ENCODE assay signal across 8 cellular contexts in the genomic region with DNA sequence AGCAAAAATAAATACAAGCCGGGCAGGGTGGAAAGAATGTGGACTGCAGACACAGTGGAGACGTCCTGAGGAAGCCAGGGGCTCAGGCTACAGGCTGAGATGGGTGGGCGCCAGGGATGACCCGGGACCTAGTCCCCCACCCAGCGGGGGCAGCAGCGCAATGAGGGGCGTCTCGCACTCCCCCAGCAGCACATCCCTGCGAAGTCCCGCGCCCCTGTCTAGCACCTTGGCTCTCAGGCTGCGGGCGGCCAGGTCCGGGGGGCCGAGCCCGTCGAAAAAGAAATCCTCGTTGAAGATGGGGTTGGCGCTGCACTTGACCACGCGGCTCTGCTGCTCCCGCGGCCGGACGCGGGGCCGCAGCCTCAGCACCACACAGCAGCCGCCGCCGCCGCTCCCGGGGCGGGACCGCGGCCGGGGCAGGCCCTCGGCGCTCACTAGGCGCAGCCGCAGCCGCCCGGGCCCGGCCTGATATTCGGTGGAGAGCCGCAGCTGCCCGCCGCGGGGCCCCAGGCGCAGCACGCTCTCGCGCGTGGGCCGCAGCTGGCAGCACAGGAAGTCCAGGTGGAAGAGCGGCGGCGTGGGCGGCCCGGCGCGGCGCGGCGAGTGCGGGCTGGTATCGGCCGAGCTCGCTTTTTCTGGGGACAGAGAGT. TPM values are rescaled to one million over a fixed set of nuclear protein-coding genes. Genes with fewer than 3 reads are reported as not detected.
DNase-seq lines count a peak whose midpoint lies in the region; ATAC-seq, FAIRE-seq and TF ChIP-seq lines count a peak whose summit lies in the region.

No MANE protein-coding gene starts in this region.

- peaks cover 64% of the 10 kb centered on the region for H3K4me1 Mint-ChIP-seq in activated CD8-positive, alpha-beta T cell treated with anti-CD3 and anti-CD28 coated beads, Interleukin-2, amount 10 ng/mL, durations not matched to agents 7 days and 5 days (ENCODE audit: low read depth)
- H3K4me1 Mint-ChIP-seq in glutamatergic neuron (ENCODE audit: low read depth, unreplicated experiment) = peaks cover 4% of the 10 kb centered on the region

- peak; percentile 69 for FAIRE-seq in GM12891 (lab: Jason Lieb, UNC)

- H3K36me3 Mint-ChIP-seq in activated CD8-positive, alpha-beta T cell treated with anti-CD3 and anti-CD28 coated beads, Interleukin-2, amount 10 ng/mL, durations not matched to agents 7 days and 5 days (ENCODE audit: low read depth) = no peaks in the 10 kb centered on the region
- H3K36me3 Mint-ChIP-seq in glutamatergic neuron (ENCODE audit: unreplicated experiment) = no peaks in the 10 kb centered on the region

- peak overlapping the region; percentile 78 for H3K27ac Mint-ChIP-seq in activated CD8-positive, alpha-beta T cell treated with anti-CD3 and anti-CD28 coated beads, Interleukin-2, amount 10 ng/mL, durations not matched to agents 7 days and 5 days
- H3K27ac Mint-ChIP-seq in glutamatergic neuron (ENCODE audit: unreplicated experiment) = no peak overlapping the region

- peaks cover 12% of the 10 kb centered on the region for H3K27me3 Mint-ChIP-seq in activated CD8-positive, alpha-beta T cell treated with anti-CD3 and anti-CD28 coated beads, Interleukin-2, amount 10 ng/mL, durations not matched to agents 7 days and 5 days (ENCODE audit: low read depth)
- peaks cover 23% of the 10 kb centered on the region for H3K27me3 Mint-ChIP-seq in glutamatergic neuron (ENCODE audit: unreplicated experiment)

- POLR2A ChIA-PET in activated CD8-positive, alpha-beta T cell treated with anti-CD3 and anti-CD28 coated beads, Interleukin-2, amount 10 ng/mL, durations not matched to agents 7 days and 5 days (lab: Charles Lee) = interaction anchor here (4.0 kb wide), 1 partner anchor 9 kb away, joined by 17 read pairs; no protein-coding TSS in a partner anchor

- ATAC-seq in activated CD8-positive, alpha-beta T cell treated with anti-CD3 and anti-CD28 coated beads, Interleukin-2, amount 10 ng/mL, durations not matched to agents 7 days and 5 days = peak; percentile 35
- ATAC-seq in GM19467 (IDR thresholded peaks at IDR 0.05; ENCODE audit: unreplicated experiment) = no peak
- no peak for ATAC-seq in HG03108 (IDR thresholded peaks at IDR 0.05; ENCODE audit: unreplicated experiment)

- H3K9me3 Mint-ChIP-seq in activated CD8-positive, alpha-beta T cell treated with anti-CD3 and anti-CD28 coated beads, Interleukin-2, amount 10 ng/mL, durations not matched to agents 7 days and 5 days (ENCODE audit: insufficient read depth) = no peaks in the 10 kb centered on the region
- H3K9me3 Mint-ChIP-seq in glutamatergic neuron (ENCODE audit: unreplicated experiment) = peaks cover 6% of the 10 kb centered on the region

- DNase-seq in GM12891 (ENCODE audit: insufficient read length, low spot score) (peak; percentile 53), glutamatergic neuron (no peak), retina (peak; percentile 62), NCI-H1048 (lab: John Stamatoyannopoulos, UW) (no peak), HAP-1 (ENCODE audit: low spot score in 2 of 2) (no peak)
- no peak for DNase-seq in activated CD8-positive, alpha-beta T cell treated with anti-CD3 and anti-CD28 coated beads, Interleukin-2, amount 10 ng/mL, durations not matched to agents 7 days and 5 days

- no peak overlapping the region for H3K4me3 ChIP-seq in HAP-1

- in situ Hi-C loops in HAP-1 (cut with MboI; ENCODE audit: low sequenced_read_pairs) = no loop called here

- H3K9me3 ChIP-seq in HAP-1 = no peaks in the 10 kb centered on the region; the same call in 1 of the 2 replicates

- CTCF ChIA-PET in activated CD8-positive, alpha-beta T cell treated with anti-CD3 and anti-CD28 coated beads, Interleukin-2, amount 10 ng/mL, durations not matched to agents 7 days and 5 days (lab: Charles Lee) = interaction anchor here (0.9 to 2.1 kb wide), 5 partner anchors 20 to 394 kb away, joined by 3 to 14 read pairs (median 5); partner anchors contain the start of gene MRPL9

- no peaks in the 10 kb centered on the region for H3K36me3 ChIP-seq in HAP-1 (replicated peaks)

- peak overlapping the region; percentile 65 for H3K4me3 Mint-ChIP-seq in activated CD8-positive, alpha-beta T cell treated with anti-CD3 and anti-CD28 coated beads, Interleukin-2, amount 10 ng/mL, durations not matched to agents 7 days and 5 days
- H3K4me3 Mint-ChIP-seq in glutamatergic neuron (ENCODE audit: unreplicated experiment) = peak overlapping the region; percentile 63

- TF ChIP-seq CTCF in glutamatergic neuron (IDR thresholded peaks at IDR 0.05; ENCODE audit: partially characterized antibody, unreplicated experiment) = no peak

- H3K4me1 ChIP-seq in HAP-1 = no peaks in the 10 kb centered on the region

- TF ChIP-seq POLR2A in GM12891 (IDR thresholded peaks at IDR 0.05; ENCODE audit: low read depth, low read length) = no peak

- no peaks in the 10 kb centered on the region for H3K27me3 ChIP-seq in HAP-1 (ENCODE audit: low read depth)

TF ChIP-seq in GM12891, 5 proteins besides CTCF, POLR2A, EP300 and RAD21:
- TF ChIP-seq SPI1 (IDR thresholded peaks at IDR 0.05; ENCODE audit: low read depth, low read length) (no peak), POU2F2 (IDR thresholded peaks at IDR 0.05; ENCODE audit: low read depth, low read length) (no peak), PAX5 (IDR thresholded peaks at IDR 0.05; ENCODE audit: insufficient read depth, low read length, severe bottlenecking) (no peak)

RNA-seq across cellular contexts. Expression of gene C2CD4D, which starts 1.7 kb away (rescaled TPM):
- polyA plus RNA-seq in GM12891 (2012; ENCODE audit: low read depth, missing spikeins) = not detected
- under 1 TPM; 0.23 to 0.26 TPM for total RNA-seq in activated CD8-positive, alpha-beta T cell treated with anti-CD3 and anti-CD28 coated beads, Interleukin-2, amount 10 ng/mL, durations not matched to agents 7 days and 5 days
- not detected for total RNA-seq in glutamatergic neuron (ENCODE audit: unreplicated experiment)

RNA-seq across cellular contexts. Expression of gene RORC, which starts 6.4 kb away (rescaled TPM):
- not detected for polyA plus RNA-seq in GM12891 (2012; ENCODE audit: low read depth, missing spikeins)
- total RNA-seq in activated CD8-positive, alpha-beta T cell treated with anti-CD3 and anti-CD28 coated beads, Interleukin-2, amount 10 ng/mL, durations not matched to agents 7 days and 5 days = 1 to 10 TPM; 2.4 to 2.7 TPM
- total RNA-seq in glutamatergic neuron (ENCODE audit: unreplicated experiment) = not detected

RNA-seq across cellular contexts. Expression of gene THEM5, which starts 15.5 kb away (rescaled TPM):
- not detected for polyA plus RNA-seq in GM12891 (2012; ENCODE audit: low read depth, missing spikeins)
- not detected for total RNA-seq in activated CD8-positive, alpha-beta T cell treated with anti-CD3 and anti-CD28 coated beads, Interleukin-2, amount 10 ng/mL, durations not matched to agents 7 days and 5 days
- total RNA-seq in glutamatergic neuron (ENCODE audit: unreplicated experiment) = not detected

RNA-seq across cellular contexts. Expression of gene LINGO4, which starts 32.7 kb away (rescaled TPM):
- polyA plus RNA-seq in GM12891 (2012; ENCODE audit: low read depth, missing spikeins) = not detected
- total RNA-seq in activated CD8-positive, alpha-beta T cell treated with anti-CD3 and anti-CD28 coated beads, Interleukin-2, amount 10 ng/mL, durations not matched to agents 7 days and 5 days = under 1 TPM; 0.16 to 0.32 TPM
- total RNA-seq in glutamatergic neuron (ENCODE audit: unreplicated experiment) = not detected

RNA-seq across cellular contexts. Expression of gene TDRKH, which starts 47.7 kb away (rescaled TPM):
- 2.4 TPM for polyA plus RNA-seq in GM12891 (2012; ENCODE audit: low read depth, missing spikeins)
- 10 to 100 TPM; 14.6 to 16.4 TPM for total RNA-seq in activated CD8-positive, alpha-beta T cell treated with anti-CD3 and anti-CD28 coated beads, Interleukin-2, amount 10 ng/mL, durations not matched to agents 7 days and 5 days
- 40.1 TPM for total RNA-seq in glutamatergic neuron (ENCODE audit: unreplicated experiment)

Comparison
In these comparisons a context has a peak if more than half of its experiments do, and no peak if none do; other contexts are left out.
1. DNase-seq: peak in GM12891 (single experiment) and retina (single experiment); none in activated CD8-positive, alpha-beta T cell treated with anti-CD3 and anti-CD28 coated beads, Interleukin-2, amount 10 ng/mL, durations not matched to agents 7 days and 5 days (single experiment), glutamatergic neuron (single experiment), NCI-H1048 (single experiment) and HAP-1 (0 of 2).